Comparison of ENCODE assay signal across 9 cellular contexts in genomic region chr10:124524991-124525653, GRCh38.
DNase-seq lines count a peak whose midpoint lies in the region; ATAC-seq lines count a peak whose summit lies in the region.
"Had no signal": no experiment of that assay in that cellular context is flagged by ENCODE, and none has a peak within 500 bp of the region (broad histone marks: within the 10 kb centered on the region; RNA-seq: fewer than 3 reads in every experiment).

No MANE protein-coding gene starts in this region.

- no peaks in the 10 kb centered on the region for H3K79me1 ChIP-seq in mesenchymal stem cell (replicated peaks; ENCODE audit: low read length, poor library complexity, severe bottlenecking)

- no peak overlapping the region for H3K4me3 ChIP-seq in mesenchymal stem cell (ENCODE audit: insufficient read depth in 1 of 2, low read depth in 1 of 2, low read length in 2 of 2)

- H3K36me3 ChIP-seq in mesenchymal stem cell (ENCODE audit: control insufficient read depth in 1 of 2, insufficient read depth in 2 of 2, low read depth in 1 of 2, low read length in 2 of 2) = peaks cover 0 to 4% of the 10 kb centered on the region in 2 experiments

- H3K4ac ChIP-seq in mesenchymal stem cell (ENCODE audit: low read depth in 1 of 2, low read length in 2 of 2) = peak overlapping the region; percentile 46 to 64

- H2AK5ac ChIP-seq in mesenchymal stem cell (ENCODE audit: low read length, severe bottlenecking) = no peak overlapping the region

- H3K9me3 ChIP-seq in mesenchymal stem cell (ENCODE audit: control insufficient read depth, low read length) = no peaks in the 10 kb centered on the region

- H2BK120ac ChIP-seq in mesenchymal stem cell (ENCODE audit: low read depth, low read length) = no peak overlapping the region

- DNase-seq in AG08395 (ENCODE audit: low spot score) = peak; percentile 46
- peak; percentile 28 for DNase-seq in NCI-H2029 (lab: John Stamatoyannopoulos, UW)
- DNase-seq in epithelial cell of prostate (ENCODE audit: low read depth, low spot score) = peak; percentile 29
- peak; percentile 63 for DNase-seq in mesenchymal stem cell
- DNase-seq in DMS79 (lab: John Stamatoyannopoulos, UW) = no peak
- no peak for DNase-seq in NCI-H1105 (lab: John Stamatoyannopoulos, UW)
- DNase-seq: activated CD8-positive, alpha-beta memory T cell treated with anti-CD3 and anti-CD28 coated beads for 24 hours had no signal

- H3K18ac ChIP-seq in mesenchymal stem cell (ENCODE audit: low read depth in 1 of 2, low read length in 2 of 2) = peak overlapping the region; percentile 11 to 74

- H3K4me2 ChIP-seq in mesenchymal stem cell (ENCODE audit: low read length, poor library complexity, severe bottlenecking) = no peak overlapping the region

- no peak overlapping the region for H2BK5ac ChIP-seq in mesenchymal stem cell (ENCODE audit: low read depth, low read length, poor library complexity, severe bottlenecking)

- peak overlapping the region in 1 of 2 experiments; percentile 26 for H3K14ac ChIP-seq in mesenchymal stem cell (ENCODE audit: low read length in 2 of 2)

- H3K4me1 ChIP-seq in mesenchymal stem cell (ENCODE audit: control insufficient read depth, insufficient read depth, low read depth, low read length) = peaks cover 15% of the 10 kb centered on the region

- H2BK12ac ChIP-seq in mesenchymal stem cell (ENCODE audit: low read length in 2 of 2) = peak overlapping the region in 1 of 2 experiments; percentile 78

- ATAC-seq in GM19397 (IDR thresholded peaks at IDR 0.05; ENCODE audit: unreplicated experiment) = no peak
- ATAC-seq in HG03097 (IDR thresholded peaks at IDR 0.05; ENCODE audit: low FRiP score, unreplicated experiment) = no peak

- H3K27ac ChIP-seq in epithelial cell of prostate (peak overlapping the region; percentile 20), mesenchymal stem cell (ENCODE audit: low read length, poor library complexity, severe bottlenecking) (no peak overlapping the region)

- H2BK15ac ChIP-seq in mesenchymal stem cell (ENCODE audit: low read depth, poor library complexity, severe bottlenecking) = no peak overlapping the region

- peak overlapping the region; percentile 12 for H4K8ac ChIP-seq in mesenchymal stem cell (ENCODE audit: low read length)

- H3K23ac ChIP-seq in mesenchymal stem cell (ENCODE audit: low read length in 2 of 2) = peak overlapping the region in 1 of 2 experiments; percentile 85

- H4K91ac ChIP-seq in mesenchymal stem cell (ENCODE audit: low read length) = peak overlapping the region; percentile 36

- no peaks in the 10 kb centered on the region for H3K27me3 ChIP-seq in mesenchymal stem cell (ENCODE audit: control insufficient read depth in 1 of 2, insufficient read depth in 1 of 2, low read length in 2 of 2)

- WGBS in mesenchymal stem cell = 48% methylated on average over 23 of the region's 23 CpGs

- peak overlapping the region; percentile 18 for H2AFZ ChIP-seq in mesenchymal stem cell (ENCODE audit: low read depth, low read length)

- no peak overlapping the region for H3K9ac ChIP-seq in mesenchymal stem cell (ENCODE audit: low read length)

Comparison
In these comparisons a context has a peak if more than half of its experiments do, and no peak if none do; other contexts are left out.
1. DNase-seq: peak in AG08395 (single experiment), NCI-H2029 (single experiment), epithelial cell of prostate (single experiment) and mesenchymal stem cell (single experiment); none in DMS79 (single experiment) and NCI-H1105 (single experiment).